In genomic region chr19:48999481-49000325, GRCh38 we compare ENCODE assay signal across 8 cellular contexts. TPM values are rescaled to one million over a fixed set of nuclear protein-coding genes. Genes with fewer than 3 reads are reported as not detected.
DNase-seq lines count a peak whose midpoint lies in the region; ATAC-seq and TF ChIP-seq lines count a peak whose summit lies in the region.

No MANE protein-coding gene starts in this region.

- peak; percentile 43 for DNase-seq in AG04450 (ENCODE audit: low read depth, low spot score)
- peak; percentile 86 for DNase-seq in H7
- DNase-seq in SW480 (ENCODE audit: low spot score) = peak; percentile 65
- DNase-seq in adipocyte (ENCODE audit: low read depth) = peak; percentile 82
- peak; percentile 30 for DNase-seq in inferior parietal cortex (ENCODE audit: extremely low spot score)
- peak; percentile 26 to 45 (median 44) for DNase-seq in stimulated activated CD4-positive, alpha-beta T cell treated with anti-CD3 and anti-CD28 coated beads, TNF-alpha, amount 100 ng/mL, for 1 hour (ENCODE audit: low read depth in 3 of 3, low spot score in 1 of 3)
- DNase-seq in NCI-H1436 treated with DMSO at 0.1 percent for 48 hours (lab: John Stamatoyannopoulos, UW) = no peak

- no peak overlapping the region for H3K27ac ChIP-seq in AG04450 (ENCODE audit: low read depth, low read length)

- H3K36me3 ChIP-seq in H7 (replicated peaks; ENCODE audit: control insufficient read depth, insufficient read depth, low read length) = peaks cover 19% of the 10 kb centered on the region
- peaks cover 14% of the 10 kb centered on the region for H3K36me3 ChIP-seq in adipocyte (ENCODE audit: control insufficient read depth, insufficient read depth, low read length, severe bottlenecking)

- peak; percentile 85 for TF ChIP-seq CTCF in AG04450 (IDR thresholded peaks at IDR 0.05; ENCODE audit: low read depth, low read length)

- H3K9ac ChIP-seq in adipocyte (ENCODE audit: low read length) = no peak overlapping the region

- H3K4me3 ChIP-seq in AG04450 (ENCODE audit: low read depth, low read length) (no peak overlapping the region), H7 (ENCODE audit: insufficient read depth, low read depth, low read length) (no peak overlapping the region), adipocyte (ENCODE audit: low read length) (no peak overlapping the region)

- CTCF ChIA-PET in AG04450 (lab: Charles Lee) = interaction anchor here (0.6 to 3.5 kb wide), 27 partner anchors 9 to 538 kb away, joined by 3 to 30 read pairs (median 4); partner anchors contain the start of gene CGB7

- H3K27me3 ChIP-seq in AG04450 (ENCODE audit: control insufficient read depth, insufficient read depth, low read length) = no peaks in the 10 kb centered on the region
- H3K27me3 ChIP-seq in H7 (ENCODE audit: control insufficient read depth, insufficient read depth, low read length) = no peaks in the 10 kb centered on the region
- H3K27me3 ChIP-seq in adipocyte (replicated peaks; ENCODE audit: control insufficient read depth, insufficient read depth, low read length) = no peaks in the 10 kb centered on the region

- H3K4me1 ChIP-seq in adipocyte (ENCODE audit: control insufficient read depth, insufficient read depth, low read length) = peaks cover 6% of the 10 kb centered on the region

- POLR2A ChIA-PET in AG04450 (lab: Yijun Ruan, JAX) = interaction anchor here (0.6 kb wide), 2 partner anchors 18 to 128 kb away, joined by 3 read pairs; partner anchors contain the start of gene PPP1R15A

- no peak for ATAC-seq in HG03439 (IDR thresholded peaks at IDR 0.05; ENCODE audit: unreplicated experiment)

- H3K9me3 ChIP-seq in AG04450 (ENCODE audit: control insufficient read depth, insufficient read depth, low read length) (no peaks in the 10 kb centered on the region), adipocyte (ENCODE audit: control insufficient read depth, low read length) (no peaks in the 10 kb centered on the region)

RNA-seq across cellular contexts. Expression of gene RUVBL2, which starts 6.0 kb away (rescaled TPM):
- polyA plus RNA-seq in AG04450 (2011; rRNA removed) = 107 and 131 TPM in 2 replicates
- 128 and 170 TPM in 2 replicates for polyA minus RNA-seq in AG04450 (2011; rRNA and poly(A)+ RNA removed)
- total RNA-seq in H7 (2014; rRNA removed; shearing (Covaris generic)) = 256 and 327 TPM in 2 replicates

RNA-seq across cellular contexts. Expression of gene GYS1, which starts 6.6 kb away (rescaled TPM):
- polyA plus RNA-seq in AG04450 (2011; rRNA removed) = 19.5 and 24.1 TPM in 2 replicates
- 33.6 and 40.9 TPM in 2 replicates for polyA minus RNA-seq in AG04450 (2011; rRNA and poly(A)+ RNA removed)
- 35.2 and 50.2 TPM in 2 replicates for total RNA-seq in H7 (2014; rRNA removed; shearing (Covaris generic))

RNA-seq across cellular contexts. Expression of gene LHB, which starts 17.2 kb away (rescaled TPM):
- polyA plus RNA-seq in AG04450 (2011; rRNA removed) = 0.31 TPM in 1 of 2 replicates, not detected in the other
- polyA minus RNA-seq in AG04450 (2011; rRNA and poly(A)+ RNA removed) = not detected in 2 replicates
- not detected in 2 replicates for total RNA-seq in H7 (2014; rRNA removed; shearing (Covaris generic))

RNA-seq across cellular contexts. Expression of gene CGB3, which starts 24.4 kb away (rescaled TPM):
- not detected in 2 replicates for polyA plus RNA-seq in AG04450 (2011; rRNA removed)
- polyA minus RNA-seq in AG04450 (2011; rRNA and poly(A)+ RNA removed) = not detected in 2 replicates
- total RNA-seq in H7 (2014; rRNA removed; shearing (Covaris generic)) = not detected in 2 replicates

RNA-seq across cellular contexts. Expression of gene CGB2, which starts 32.0 kb away (rescaled TPM):
- not detected in 2 replicates for polyA plus RNA-seq in AG04450 (2011; rRNA removed)
- not detected in 2 replicates for polyA minus RNA-seq in AG04450 (2011; rRNA and poly(A)+ RNA removed)
- 1.4 TPM in 1 of 2 replicates, not detected in the other for total RNA-seq in H7 (2014; rRNA removed; shearing (Covaris generic))
